Comparison of ENCODE assay signal across 8 cellular contexts in genomic region chr7:50352282-50352681, GRCh38. TPM values are rescaled to one million over a fixed set of nuclear protein-coding genes. Genes with fewer than 3 reads are reported as not detected.
DNase-seq lines count a peak whose midpoint lies in the region; ATAC-seq and TF ChIP-seq lines count a peak whose summit lies in the region.

No MANE protein-coding gene starts in this region.

- H3K36me3 Mint-ChIP-seq in naive thymus-derived CD4-positive, alpha-beta T cell, result peaks cover 44 to 73% (median 65%) of the 10 kb centered on the region in 5 donors

- intact Hi-C loops in naive thymus-derived CD4-positive, alpha-beta T cell (cut with micrococcal nuclease), result loop anchor here in 1 of 2 donors (1.0 to 5.0 kb wide), 4 partner anchors 8 to 85 kb away; no protein-coding TSS in a partner anchor

- H3K27ac ChIP-seq in naive thymus-derived CD4-positive, alpha-beta T cell (ENCODE audit: low read depth, low read length), result peak overlapping the region; percentile 93
- no peak overlapping the region for H3K27ac ChIP-seq in RWPE1

- peak overlapping the region in 6 of 9 donors; percentile 91 to 100 (median 100) for H3K27ac Mint-ChIP-seq in naive thymus-derived CD4-positive, alpha-beta T cell

- ATAC-seq in GM18861 (IDR thresholded peaks at IDR 0.05; ENCODE audit: unreplicated experiment) (peak; percentile 88), GM21576 (IDR thresholded peaks at IDR 0.05; ENCODE audit: unreplicated experiment) (peak; percentile 81), HG03521 (IDR thresholded peaks at IDR 0.05; ENCODE audit: unreplicated experiment) (peak; percentile 69)
- ATAC-seq in naive thymus-derived CD4-positive, alpha-beta T cell, result peak; percentile 76

- H3K4me3 Mint-ChIP-seq in naive thymus-derived CD4-positive, alpha-beta T cell, result peak overlapping the region in 9 of 10 donors; percentile 69 to 95 (median 79)

- H3K9me3 Mint-ChIP-seq in naive thymus-derived CD4-positive, alpha-beta T cell, result peaks cover 0 to 6% (median 0%) of the 10 kb centered on the region in 11 donors

- peaks cover 94% of the 10 kb centered on the region in 2 donors for H3K4me1 ChIP-seq in naive thymus-derived CD4-positive, alpha-beta T cell (ENCODE audit: control insufficient read depth in 2 of 2, insufficient read depth in 2 of 2, low read length in 2 of 2)

- POLR2A ChIA-PET in naive thymus-derived CD4-positive, alpha-beta T cell (lab: Charles Lee), result interaction anchor here (1.1 to 43.0 kb wide), 5 partner anchors 1 to 145 kb away, joined by 5 to 2368 read pairs (median 1292); partner anchors contain the start of gene IKZF1
- POLR2A ChIA-PET in RWPE1 (lab: Yijun Ruan, JAX; ENCODE audit: low non-redundant PET), result no interaction called here

- H3K4me3 ChIP-seq in naive thymus-derived CD4-positive, alpha-beta T cell (ENCODE audit: low read length), result peak overlapping the region; percentile 46

- TF ChIP-seq CTCF in RWPE1 (conservative IDR thresholded peaks at IDR 0.05; ENCODE audit: low read depth), result no peak

- peaks cover 18 to 100% (median 95%) of the 10 kb centered on the region in 7 donors for H3K4me1 Mint-ChIP-seq in naive thymus-derived CD4-positive, alpha-beta T cell

- no peaks in the 10 kb centered on the region for H3K27me3 ChIP-seq in naive thymus-derived CD4-positive, alpha-beta T cell (ENCODE audit: control insufficient read depth in 2 of 2, insufficient read depth in 2 of 2, low read length in 2 of 2)

- peak in 4 of 9 donors; percentile 52 to 77 (median 63) for DNase-seq in naive thymus-derived CD4-positive, alpha-beta T cell
- DNase-seq in A172 (ENCODE audit: low spot score) (no peak), NCI-H1417 treated with DMSO at 0.1 percent for 48 hours (lab: John Stamatoyannopoulos, UW) (no peak), RWPE1 (ENCODE audit: low spot score) (no peak), cerebellar nuclear complex (lab: John Stamatoyannopoulos, UW) (no peak)

- CTCF ChIA-PET in naive thymus-derived CD4-positive, alpha-beta T cell (lab: Charles Lee), result interaction anchor here (1.2 to 3.1 kb wide), 7 partner anchors 11 to 147 kb away, joined by 3 to 16 read pairs (median 6); no protein-coding TSS in a partner anchor
- CTCF ChIA-PET in RWPE1 (lab: Yijun Ruan, JAX), result no interaction called here

- H3K9me3 ChIP-seq in naive thymus-derived CD4-positive, alpha-beta T cell (ENCODE audit: control insufficient read depth in 2 of 3, low read length in 3 of 3), result no peaks in the 10 kb centered on the region

- no peaks in the 10 kb centered on the region for H3K27me3 Mint-ChIP-seq in naive thymus-derived CD4-positive, alpha-beta T cell

- H3K36me3 ChIP-seq in naive thymus-derived CD4-positive, alpha-beta T cell (ENCODE audit: control insufficient read depth in 2 of 3, insufficient read depth in 3 of 3, low read length in 3 of 3), result peaks cover 11 to 33% (median 26%) of the 10 kb centered on the region in 3 experiments

RNA-seq across cellular contexts. Expression of gene IKZF1, which starts 47.8 kb away (rescaled TPM):
- 100 to 1,000 TPM; 388 to 548 (median 463) TPM for total RNA-seq in naive thymus-derived CD4-positive, alpha-beta T cell
- 100 to 1,000 TPM; 258 to 318 TPM for polyA plus RNA-seq in naive thymus-derived CD4-positive, alpha-beta T cell
- total RNA-seq in A172 (2014; rRNA removed; shearing (Covaris generic)), result not detected in 2 replicates

Comparison
In these comparisons a context has a peak if more than half of its experiments do, and no peak if none do; other contexts are left out.
1. RNA of gene IKZF1, which starts 47.8 kb away (total RNA-seq): 388 to 548 TPM in naive thymus-derived CD4-positive, alpha-beta T cell; not detected in A172; every median in the first group is over 100 times any median in the second.
2. Peak in every context shown above with its lines, with median percentiles within 50 percentile points of each other: ATAC-seq.